Comparison of ENCODE assay signal across 15 cellular contexts in genomic region chr1:185864889-185865288, GRCh38.
DNase-seq lines count a peak whose midpoint lies in the region; ATAC-seq and TF ChIP-seq lines count a peak whose summit lies in the region.
"Had no signal": no experiment of that assay in that cellular context is flagged by ENCODE, and none has a peak within 500 bp of the region (broad histone marks: within the 10 kb centered on the region; RNA-seq: fewer than 3 reads in every experiment).

No MANE protein-coding gene starts in this region.

- H3K27ac ChIP-seq in ascending aorta (peak overlapping the region; percentile 28 to 77), foreskin keratinocyte (peak overlapping the region; percentile 62)
- H3K27ac ChIP-seq: neural progenitor cell had no signal

- no peak overlapping the region for H3K4me3 ChIP-seq in ascending aorta
- H3K4me3 ChIP-seq: neural progenitor cell had no signal

- peak; percentile 75 for DNase-seq in A172 (ENCODE audit: low spot score)
- peak; percentile 18 for DNase-seq in HK-2 (ENCODE audit: unreplicated experiment)
- peak in 1 of 2 donors; percentile 69 for DNase-seq in ascending aorta (ENCODE audit: low spot score in 2 of 2)
- DNase-seq in foreskin keratinocyte = peak; percentile 90 to 94
- DNase-seq in NCI-H2029 (lab: John Stamatoyannopoulos, UW) = no peak
- DNase-seq: activated CD4-positive, alpha-beta T cell treated with anti-CD3 and anti-CD28 coated beads, Interleukin-2, amount 10 ng/mL, durations not matched to agents 7 days and 5 days; activated naive CD4-positive, alpha-beta T cell treated with anti-CD3 and anti-CD28 coated beads for 36 hours; immature natural killer cell; stimulated activated naive B cell treated with anti-CD40 and anti-IgM and Interleukin-4, amounts not matched to agents 10 μg/mL and 1 μg/mL and 100 μg/mL, for 72 hours; SW 1271 had no signal

- H3K4me1 ChIP-seq in ascending aorta (peaks cover 0 to 7% of the 10 kb centered on the region in 2 donors), foreskin keratinocyte (peaks cover 12% of the 10 kb centered on the region)
- H3K4me1 ChIP-seq: neural progenitor cell had no signal

- intact Hi-C loops in ascending aorta (cut with DNase I) = no loop called here

- ATAC-seq in foreskin keratinocyte (peak; percentile 98), HG03039 (IDR thresholded peaks at IDR 0.05; ENCODE audit: unreplicated experiment) (no peak), GM19328 (IDR thresholded peaks at IDR 0.05; ENCODE audit: unreplicated experiment) (no peak), GM21423 (IDR thresholded peaks at IDR 0.05; ENCODE audit: unreplicated experiment) (no peak)
- ATAC-seq: HCT116; stimulated activated naive B cell treated with anti-CD40 and anti-IgM and Interleukin-4, amounts not matched to agents 10 μg/mL and 1 μg/mL and 100 μg/mL, for 72 hours had no signal

- H3K9me3 ChIP-seq in ascending aorta = no peaks in the 10 kb centered on the region

- TF ChIP-seq CTCF in ascending aorta (IDR thresholded peaks at IDR 0.05) = no peak
- TF ChIP-seq CTCF in foreskin keratinocyte (conservative IDR thresholded peaks at IDR 0.05) = no peak

- no peaks in the 10 kb centered on the region for H3K27me3 ChIP-seq in ascending aorta
- no peaks in the 10 kb centered on the region for H3K27me3 ChIP-seq in foreskin keratinocyte
- H3K27me3 ChIP-seq: neural progenitor cell had no signal

- H3K36me3 ChIP-seq in ascending aorta = no peaks in the 10 kb centered on the region
- H3K36me3 ChIP-seq: neural progenitor cell had no signal
